21 cellular contexts compared by ENCODE assay signal in the genomic region with DNA sequence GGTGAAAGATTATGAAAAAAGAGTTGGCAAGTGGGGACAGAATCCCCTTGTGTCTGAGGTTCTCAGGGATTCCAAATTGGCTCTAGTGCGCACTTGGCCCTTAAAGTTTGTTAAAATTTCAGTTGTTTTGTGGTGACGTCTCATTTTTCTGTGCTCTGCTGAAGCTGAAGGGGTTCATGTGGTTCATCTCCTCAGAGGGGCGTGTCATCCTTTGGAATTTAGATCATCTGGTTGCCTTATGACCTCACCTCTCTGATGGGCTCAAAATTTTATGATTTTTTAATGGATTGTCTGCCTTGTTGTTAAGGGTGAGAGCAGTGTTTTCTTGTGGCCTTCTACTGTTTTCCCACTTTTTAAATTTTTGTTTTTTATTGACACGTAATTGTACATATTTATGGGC. TPM values are rescaled to one million over a fixed set of nuclear protein-coding genes. Genes with fewer than 3 reads are reported as not detected.
DNase-seq lines count a peak whose midpoint lies in the region; ATAC-seq and TF ChIP-seq lines count a peak whose summit lies in the region.
"Had no signal": no experiment of that assay in that cellular context is flagged by ENCODE, and none has a peak within 500 bp of the region (broad histone marks: within the 10 kb centered on the region; RNA-seq: fewer than 3 reads in every experiment).

No MANE protein-coding gene starts in this region.

- H3K27ac ChIP-seq in heart right ventricle = no peak overlapping the region
- H3K27ac ChIP-seq: C4-2B had no signal

- DNase-seq in Right ventricle myocardium inferior (ENCODE audit: missing footprints) (no peak), heart right ventricle (no peak), M059J (ENCODE audit: low read depth) (peak; percentile 14), glomerular visceral epithelial cell (ENCODE audit: extremely low spot score) (peak; percentile 6), NCI-H345 treated with DMSO at 0.1 percent for 48 hours (lab: John Stamatoyannopoulos, UW; ENCODE audit: unreplicated experiment) (no peak), NCI-H345 (lab: John Stamatoyannopoulos, UW) (no peak), AML-193 (lab: John Stamatoyannopoulos, UW) (no peak)
- DNase-seq: 8988T, DND-41, NCI-H1092, NCI-H1694, NCI-H2107, NCI-H226, NCI-H526 treated with DMSO at 0.1 percent for 48 hours, SHP77 treated with DMSO at 0.1 percent for 48 hours, T-helper 1 cell had no signal

- ATAC-seq in Right ventricle myocardium inferior (peak; percentile 10), heart right ventricle (no peak), HG03520 (IDR thresholded peaks at IDR 0.05; ENCODE audit: unreplicated experiment) (no peak)
- ATAC-seq: HCT116, SK-N-SH treated with all-trans-retinoic acid at 6 μM for 48 hours had no signal

- no peaks in the 10 kb centered on the region for H3K27me3 ChIP-seq in heart right ventricle

- TF ChIP-seq CTCF in heart right ventricle (IDR thresholded peaks at IDR 0.05) = no peak

- no peak overlapping the region for H3K4me3 ChIP-seq in heart right ventricle
- H3K4me3 ChIP-seq: GM23338 had no signal

- H3K36me3 ChIP-seq in heart right ventricle = peaks cover 0 to 2% (median 0%) of the 10 kb centered on the region in 9 donors

- intact Hi-C loops in Right ventricle myocardium inferior (cut with DNase I) = loop anchor here (5.0 kb wide), 1 partner anchor 1443 kb away; no protein-coding TSS in a partner anchor
- intact Hi-C loops in heart right ventricle (cut with DNase I) = loop anchor here in 2 of 10 donors (5.0 to 10.0 kb wide), 2 partner anchors 348 to 1445 kb away; partner anchors contain the start of gene CEP162 (in 1 of the 2)

- H3K4me1 ChIP-seq in heart right ventricle = peaks cover 0 to 5% (median 0%) of the 10 kb centered on the region in 9 donors

- 87 to 93% methylated on average over 4 of the region's 4 CpGs for WGBS in heart right ventricle, 2 donors

- no peaks in the 10 kb centered on the region for H3K9me3 ChIP-seq in heart right ventricle

RNA-seq across cellular contexts. Expression of gene CYB5R4, which starts 20.3 kb away (rescaled TPM):
- total RNA-seq in Right ventricle myocardium inferior (15.9 TPM), heart right ventricle (10 to 100 TPM; 10.6 to 20.0 (median 16.0) TPM)
- polyA plus RNA-seq in heart right ventricle = 1 to 10 TPM; 1.2 to 8.0 TPM
- 11.1 and 28.9 TPM in 2 replicates for total RNA-seq in M059J (2014; rRNA removed; shearing (Covaris generic))

RNA-seq across cellular contexts. Expression of gene RIPPLY2, which starts 26.6 kb away (rescaled TPM):
- total RNA-seq in Right ventricle myocardium inferior (not detected), heart right ventricle (not detected)
- under 1 TPM in 1 of 2 donors, not detected in 1; 0.17 TPM for polyA plus RNA-seq in heart right ventricle
- not detected in 2 replicates for total RNA-seq in M059J (2014; rRNA removed; shearing (Covaris generic))

Comparison
In these comparisons a context has a peak if more than half of its experiments do, and no peak if none do; other contexts are left out.
1. DNase-seq: peak in M059J (single experiment) and glomerular visceral epithelial cell (single experiment); none in Right ventricle myocardium inferior (single experiment), heart right ventricle (0 of 2), NCI-H345 treated with DMSO at 0.1 percent for 48 hours (single experiment), NCI-H345 (single experiment) and AML-193 (0 of 2).